ENCODE assay signal across 7 cellular contexts in genomic region chr6:148608211-148608951, GRCh38.
DNase-seq lines count a peak whose midpoint lies in the region; TF ChIP-seq lines count a peak whose summit lies in the region.

No MANE protein-coding gene starts in this region.

- no peaks in the 10 kb centered on the region for H3K27me3 Mint-ChIP-seq in endodermal cell (ENCODE audit: insufficient read depth)

- TF ChIP-seq CTCF in GM12873 (IDR thresholded peaks at IDR 0.05; ENCODE audit: insufficient read depth, low read depth, low read length, missing control alignments) (peak; percentile 52), NB4 (IDR thresholded peaks at IDR 0.05; ENCODE audit: low read depth, low read length) (peak; percentile 66), endodermal cell (conservative IDR thresholded peaks at IDR 0.05) (peak; percentile 71), parathyroid adenoma (IDR thresholded peaks at IDR 0.05) (peak; percentile 50)

- H3K4me3 ChIP-seq in NB4 (ENCODE audit: low read depth, low read length) (no peak overlapping the region), endodermal cell (ENCODE audit: low read length) (no peak overlapping the region), parathyroid adenoma (ENCODE audit: low read depth, low read length) (no peak overlapping the region)

- TF ChIP-seq POLR2A in NB4 (IDR thresholded peaks at IDR 0.05; ENCODE audit: extremely low read depth, insufficient read length) = no peak

- no peak overlapping the region for H3K4me3 Mint-ChIP-seq in endodermal cell

- H3K79me2 ChIP-seq in parathyroid adenoma = no peaks in the 10 kb centered on the region

- no peaks in the 10 kb centered on the region for H3K36me3 Mint-ChIP-seq in endodermal cell (ENCODE audit: low read depth)

- H3K27me3 ChIP-seq in endodermal cell (ENCODE audit: control insufficient read depth, insufficient read depth, low read length, poor library complexity, severe bottlenecking) (no peaks in the 10 kb centered on the region), parathyroid adenoma (ENCODE audit: control insufficient read depth, insufficient read depth, low read length) (no peaks in the 10 kb centered on the region)

- H3K27ac ChIP-seq in endodermal cell (ENCODE audit: low read depth, low read length) (no peak overlapping the region), parathyroid adenoma (no peak overlapping the region)

- peak; percentile 22 for DNase-seq in NB4 (ENCODE audit: low read depth)
- no peak for DNase-seq in endodermal cell
- no peak for DNase-seq in NK-92 treated with Interleukin-12 subunit alpha and Interleukin-12 subunit beta, amount 100 ng/mL, for 24 hours (lab: John Stamatoyannopoulos, UW)
- no peak for DNase-seq in stimulated activated CD4-positive, alpha-beta T cell treated with anti-CD3 and anti-CD28 coated beads, Interleukin-12 subunit alpha, Interleukin-12 subunit beta, amount 100 ng/mL, for 4 hours
- no peak for DNase-seq in activated gamma-delta T cell (lab: John Stamatoyannopoulos, UW)

- H3K4me1 Mint-ChIP-seq in endodermal cell = peaks cover 29% of the 10 kb centered on the region

- H3K9me3 ChIP-seq in endodermal cell (ENCODE audit: control insufficient read depth, low read length) (peaks cover 27% of the 10 kb centered on the region), parathyroid adenoma (ENCODE audit: control insufficient read depth, low read length) (no peaks in the 10 kb centered on the region)

- peaks cover 14% of the 10 kb centered on the region for H3K9me3 Mint-ChIP-seq in endodermal cell

- no peak overlapping the region for H3K4me2 ChIP-seq in parathyroid adenoma (ENCODE audit: low read length)

- H3K4me1 ChIP-seq in endodermal cell (ENCODE audit: control insufficient read depth, insufficient read depth, low read length) = no peaks in the 10 kb centered on the region
- H3K4me1 ChIP-seq in parathyroid adenoma = no peaks in the 10 kb centered on the region

- H3K36me3 ChIP-seq in endodermal cell (ENCODE audit: control insufficient read depth, insufficient read depth, low read length) (no peaks in the 10 kb centered on the region), parathyroid adenoma (ENCODE audit: control insufficient read depth, insufficient read depth, low read length) (no peaks in the 10 kb centered on the region)

- H3K9ac ChIP-seq in endodermal cell (ENCODE audit: extremely low read depth, low read length, poor library complexity, severe bottlenecking) (no peak overlapping the region), parathyroid adenoma (no peak overlapping the region)

- 91% methylated on average over 3 to 9 of the region's 10 CpGs for WGBS in endodermal cell (ENCODE audit: insufficient coverage in 1 of 2, insufficient read length in 1 of 2), 2 experiments

- H2AFZ ChIP-seq in parathyroid adenoma = no peak overlapping the region

- H3K27ac Mint-ChIP-seq in endodermal cell = no peak overlapping the region
